In genomic region chr12:105172037-105172436, GRCh38 we compare ENCODE assay signal across 15 cellular contexts.
"Had no signal": no experiment of that assay in that cellular context is flagged by ENCODE, and none has a peak within 500 bp of the region (broad histone marks: within the 10 kb centered on the region; RNA-seq: fewer than 3 reads in every experiment).

No MANE protein-coding gene starts in this region.

- H3K36me3 ChIP-seq: uterus had no signal

- H3K4me3 ChIP-seq: heart left ventricle, left ventricle myocardium inferior, thyroid gland, uterus had no signal

- H3K9ac ChIP-seq: parathyroid adenoma had no signal

- H3K4me1 ChIP-seq: heart left ventricle, left ventricle myocardium inferior, parathyroid adenoma, thyroid gland, uterus had no signal

- H2AFZ ChIP-seq: parathyroid adenoma had no signal

- ATAC-seq: heart left ventricle had no signal

- H3K27me3 ChIP-seq: heart left ventricle, thyroid gland, uterus had no signal

- H3K4me3 Mint-ChIP-seq: activated CD4-positive, alpha-beta T cell treated with anti-CD3 and anti-CD28 coated beads, Interleukin-2, amount 10 ng/mL, durations not matched to agents 7 days and 5 days; activated naive CD8-positive, alpha-beta T cell treated with anti-CD3 and anti-CD28 coated beads, Interleukin-2, amount 10 ng/mL, durations not matched to agents 7 days and 5 days had no signal

- H3K9me3 ChIP-seq: heart left ventricle, left ventricle myocardium inferior, thyroid gland, uterus had no signal

- H3K27ac Mint-ChIP-seq: activated CD4-positive, alpha-beta T cell treated with anti-CD3 and anti-CD28 coated beads, Interleukin-2, amount 10 ng/mL, durations not matched to agents 7 days and 5 days had no signal

- DNase-seq: activated CD4-positive, alpha-beta T cell treated with anti-CD3 and anti-CD28 coated beads, Interleukin-2, amount 10 ng/mL, durations not matched to agents 7 days and 5 days; activated CD4-positive, CD25-positive, alpha-beta regulatory T cell; activated effector memory CD4-positive, alpha-beta T cell treated with Interleukin-2 at 50 U/mL for 16 hours; activated naive CD8-positive, alpha-beta T cell treated with anti-CD3 and anti-CD28 coated beads, Interleukin-2, amount 10 ng/mL, durations not matched to agents 7 days and 5 days; activated T-cell treated with anti-CD3 and anti-CD28 coated beads, Interleukin-2, amount 50 U/mL, for 1 hour; aorta; heart left ventricle; islet precursor cell; left ventricle myocardium inferior; mesendoderm; small intestine; T-helper 2 cell; thyroid gland; uterus had no signal

- H3K27me3 Mint-ChIP-seq: activated CD4-positive, alpha-beta T cell treated with anti-CD3 and anti-CD28 coated beads, Interleukin-2, amount 10 ng/mL, durations not matched to agents 7 days and 5 days; activated naive CD8-positive, alpha-beta T cell treated with anti-CD3 and anti-CD28 coated beads, Interleukin-2, amount 10 ng/mL, durations not matched to agents 7 days and 5 days had no signal

- H3K27ac ChIP-seq: heart left ventricle, left ventricle myocardium inferior, parathyroid adenoma, thyroid gland, uterus had no signal

- H3K9me3 Mint-ChIP-seq: activated CD4-positive, alpha-beta T cell treated with anti-CD3 and anti-CD28 coated beads, Interleukin-2, amount 10 ng/mL, durations not matched to agents 7 days and 5 days; activated naive CD8-positive, alpha-beta T cell treated with anti-CD3 and anti-CD28 coated beads, Interleukin-2, amount 10 ng/mL, durations not matched to agents 7 days and 5 days had no signal

- H3K79me2 ChIP-seq: parathyroid adenoma had no signal
